Comparison of ENCODE assay signal across 27 cellular contexts in genomic region chr10:76926006-76926405, GRCh38.
"Had no signal": no experiment of that assay in that cellular context is flagged by ENCODE, and none has a peak within 500 bp of the region (broad histone marks: within the 10 kb centered on the region; RNA-seq: fewer than 3 reads in every experiment).

No MANE protein-coding gene starts in this region.

- DNase-seq: naive thymus-derived CD4-positive, alpha-beta T cell; natural killer cell; nephron progenitor cell; nucleus accumbens; ovary; posterior cingulate gyrus; psoas muscle; right cardiac atrium; right lobe of liver; sigmoid colon; small intestine; stimulated activated CD4-positive, alpha-beta T cell treated with anti-CD3 and anti-CD28 coated beads, Interleukin-15, amount 100 ng/mL, for 24 hours; stimulated activated CD4-positive, alpha-beta T cell treated with anti-CD3 and anti-CD28 coated beads, Interleukin-2, amount 100 ng/mL, for 24 hours; stimulated activated CD4-positive, alpha-beta T cell treated with anti-CD3 and anti-CD28 coated beads, Interleukin-2, amount 100 ng/mL, for 48 hours; stimulated activated CD4-positive, alpha-beta T cell treated with anti-CD3 and anti-CD28 coated beads, Interleukin-4, amount 100 ng/mL, for 24 hours; stimulated activated naive B cell treated with anti-CD40 and anti-IgM and Interleukin-4, amounts not matched to agents 10 μg/mL and 1 μg/mL and 100 μg/mL, for 72 hours; stimulated activated naive CD4-positive, alpha-beta T cell treated with Interleukin-2 at 50 U/mL for 16 hours; stomach; thyroid gland; trophoblast cell; upper lobe of left lung had no signal

- H3K4me1 ChIP-seq: parathyroid adenoma, psoas muscle, right lobe of liver, thyroid gland, upper lobe of left lung had no signal

- H3K27ac ChIP-seq: neutrophil, ovary, parathyroid adenoma, psoas muscle, right lobe of liver, stomach, thoracic aorta, thyroid gland, tibial nerve, upper lobe of left lung, vagina had no signal

- H2AFZ ChIP-seq: parathyroid adenoma had no signal

- H3K27me3 ChIP-seq: neutrophil, ovary, right lobe of liver, sigmoid colon, stomach, thyroid gland, tibial nerve, upper lobe of left lung, vagina had no signal

- H3K79me2 ChIP-seq: parathyroid adenoma had no signal

- H3K4me3 ChIP-seq: ovary, psoas muscle, right lobe of liver, sigmoid colon, stomach, thoracic aorta, thyroid gland, tibial nerve, upper lobe of left lung, vagina had no signal

- H3K9me3 ChIP-seq: neutrophil, ovary, psoas muscle, right lobe of liver, sigmoid colon, stomach, thoracic aorta, thyroid gland, tibial nerve, upper lobe of left lung, vagina had no signal

- H3K36me3 ChIP-seq: neutrophil, ovary, right lobe of liver, sigmoid colon, stomach, thyroid gland, tibial nerve, upper lobe of left lung, vagina had no signal

- ATAC-seq: naive thymus-derived CD4-positive, alpha-beta T cell; natural killer cell; psoas muscle; right cardiac atrium; right lobe of liver; stimulated activated effector memory CD8-positive, alpha-beta T cell treated with anti-CD3 and anti-CD28 coated beads, Interleukin-12 subunit alpha, Interleukin-12 subunit beta, amount 100 ng/mL, for 72 hours; stimulated activated naive B cell treated with anti-CD40 and anti-IgM and Interleukin-4, amounts not matched to agents 10 μg/mL and 1 μg/mL and 100 μg/mL, for 72 hours had no signal

- FAIRE-seq: small intestine had no signal
